Comparison of ENCODE assay signal across 1 cellular context in genomic region chr2:91446489-91446888, GRCh38.
TF ChIP-seq lines count a peak whose summit lies in the region.

No MANE protein-coding gene starts in this region.

TF ChIP-seq in K562, 482 proteins besides CTCF, POLR2A, EP300 and RAD21 (continued from another document):
- TF ChIP-seq IRF9 (tag; IDR thresholded peaks at IDR 0.05) = peak; percentile 79
- TF ChIP-seq NFRKB (IDR thresholded peaks at IDR 0.05; ENCODE audit: low read depth) = 0 out of 2 replicates have a peak, but pooled peaks have one; percentile 21
- TF ChIP-seq ATF4 (CRISPR knock-in tag; IDR thresholded peaks at IDR 0.05) = 0 out of 2 replicates have a peak, but pooled peaks have one; percentile 56
- TF ChIP-seq TRIM24 (IDR thresholded peaks at IDR 0.05) = peak; percentile 100
TF ChIP-seq in K562: peak in this region for 16; not testable (repeated sequence) for 466.
